In the genomic region with DNA sequence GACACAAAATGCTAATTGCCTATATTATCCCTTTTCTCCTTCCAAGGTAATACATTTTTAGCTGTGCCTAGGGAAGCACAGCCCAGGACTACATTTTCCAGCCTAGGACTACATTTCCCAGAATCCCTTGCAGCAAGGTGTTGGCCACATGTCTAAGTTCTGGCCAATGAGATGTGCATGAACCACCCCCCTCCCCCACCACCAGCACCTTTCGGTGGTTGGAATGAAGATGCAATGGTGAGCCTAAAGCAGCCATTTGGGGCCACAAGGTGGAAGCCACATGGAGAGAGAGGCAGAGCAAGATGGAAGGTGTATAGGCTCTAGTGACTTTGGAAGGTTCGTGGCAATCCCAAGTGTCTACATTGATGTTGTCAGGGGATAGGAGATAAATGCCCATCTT, we compare ENCODE assay signal across 10 cellular contexts. TPM values are rescaled to one million over a fixed set of nuclear protein-coding genes. Genes with fewer than 3 reads are reported as not detected.
DNase-seq lines count a peak whose midpoint lies in the region; ATAC-seq and TF ChIP-seq lines count a peak whose summit lies in the region.
"Had no signal": no experiment of that assay in that cellular context is flagged by ENCODE, and none has a peak within 500 bp of the region (broad histone marks: within the 10 kb centered on the region; RNA-seq: fewer than 3 reads in every experiment).

No MANE protein-coding gene starts in this region.

- no peak overlapping the region for H2BK120ac ChIP-seq in neuronal stem cell (ENCODE audit: low read depth, low read length)

- H3K79me1 ChIP-seq in neuronal stem cell (ENCODE audit: low read depth, low read length): no peaks in the 10 kb centered on the region

- no peak overlapping the region for H2AFZ ChIP-seq in mammary epithelial cell (ENCODE audit: low read depth, low read length)
- no peak overlapping the region for H2AFZ ChIP-seq in neuronal stem cell (ENCODE audit: low read length)

- H3K9me3 ChIP-seq in mammary epithelial cell (replicated peaks; ENCODE audit: insufficient read depth, low read length) (no peaks in the 10 kb centered on the region), neuronal stem cell (replicated peaks in 1 of 2; ENCODE audit: control insufficient read depth in 2 of 2, insufficient read depth in 1 of 2, low read depth in 1 of 2, low read length in 2 of 2) (no peaks in the 10 kb centered on the region)

- CTCF ChIA-PET in activated naive CD4-positive, alpha-beta T cell treated with anti-CD3 and anti-CD28 coated beads for 36 hours (lab: Charles Lee): no interaction called here
- CTCF ChIA-PET in mammary epithelial cell (lab: Charles Lee; ENCODE audit: low non-redundant PET): no interaction called here

- no peak overlapping the region for H3K18ac ChIP-seq in neuronal stem cell (ENCODE audit: low read length)

- H3K27me3 Mint-ChIP-seq in activated naive CD4-positive, alpha-beta T cell treated with anti-CD3 and anti-CD28 coated beads for 36 hours (ENCODE audit: low read depth): peaks cover 5% of the 10 kb centered on the region

- H3K27ac ChIP-seq in mammary epithelial cell (ENCODE audit: insufficient read depth, low read depth, low read length) (no peak overlapping the region), neuronal stem cell (replicated peaks; ENCODE audit: low read length) (no peak overlapping the region)
- H3K27ac ChIP-seq: SK-N-MC had no signal

- no peaks in the 10 kb centered on the region for H3K79me2 ChIP-seq in mammary epithelial cell (ENCODE audit: insufficient read depth, low read length)

- H2BK12ac ChIP-seq in neuronal stem cell (ENCODE audit: low read length): no peak overlapping the region

- H3K23ac ChIP-seq in neuronal stem cell (ENCODE audit: low read depth, low read length, poor library complexity): no peak overlapping the region

- H3K14ac ChIP-seq in neuronal stem cell (ENCODE audit: low read length): no peak overlapping the region

- H4K8ac ChIP-seq in neuronal stem cell (ENCODE audit: low read depth, low read length): no peak overlapping the region

- H3K36me3 Mint-ChIP-seq in activated naive CD4-positive, alpha-beta T cell treated with anti-CD3 and anti-CD28 coated beads for 36 hours (ENCODE audit: low read depth): no peaks in the 10 kb centered on the region
- H3K36me3 Mint-ChIP-seq: CD8-positive, alpha-beta memory T cell had no signal

- H2BK15ac ChIP-seq in neuronal stem cell (ENCODE audit: low read length): no peak overlapping the region

- no peaks in the 10 kb centered on the region for H3K27me3 ChIP-seq in mammary epithelial cell (ENCODE audit: insufficient read depth, low read length)
- no peaks in the 10 kb centered on the region for H3K27me3 ChIP-seq in neuronal stem cell (ENCODE audit: control insufficient read depth in 3 of 3, insufficient read depth in 3 of 3, low read depth in 1 of 3, low read length in 3 of 3)

- H3K4ac ChIP-seq in neuronal stem cell (ENCODE audit: low read length): no peak overlapping the region

- no peaks in the 10 kb centered on the region for H3K36me3 ChIP-seq in mammary epithelial cell (ENCODE audit: insufficient read depth, low read length)
- peaks cover 1 to 9% of the 10 kb centered on the region in 2 donors for H3K36me3 ChIP-seq in neuronal stem cell (replicated peaks in 1 of 2; ENCODE audit: control insufficient read depth in 2 of 2, insufficient read depth in 2 of 2, low read length in 2 of 2)

- no peak overlapping the region for H4K91ac ChIP-seq in neuronal stem cell (ENCODE audit: low read depth, low read length, poor library complexity)

- in situ Hi-C loops in mammary epithelial cell (cut with MboI; ENCODE audit: low sequenced_read_pairs in 2 of 2): no loop called here

- H3K4me1 ChIP-seq in mammary epithelial cell (ENCODE audit: insufficient read depth, low read length): no peaks in the 10 kb centered on the region
- H3K4me1 ChIP-seq in neuronal stem cell (ENCODE audit: control insufficient read depth in 2 of 2, insufficient read depth in 1 of 2, low read depth in 1 of 2, low read length in 2 of 2): no peaks in the 10 kb centered on the region

- H3K4me2 ChIP-seq in mammary epithelial cell (ENCODE audit: insufficient read depth, low read depth, low read length) (no peak overlapping the region), neuronal stem cell (ENCODE audit: insufficient read depth, low read length, poor library complexity, severe bottlenecking) (no peak overlapping the region)

- H3K4me3 Mint-ChIP-seq in activated naive CD4-positive, alpha-beta T cell treated with anti-CD3 and anti-CD28 coated beads for 36 hours: no peak overlapping the region
- H3K4me3 Mint-ChIP-seq: CD8-positive, alpha-beta memory T cell had no signal

- H2BK5ac ChIP-seq in neuronal stem cell (ENCODE audit: low read length): no peak overlapping the region

- 71% methylated on average over 2 of the region's 2 CpGs for WGBS in mammary epithelial cell (ENCODE audit: low coverage, missing lambda C conversion rate)
- no CpG with 5 or more reads among the region's 2 CpGs for WGBS in neuronal stem cell (ENCODE audit: extremely low coverage in 2 of 2, insufficient read length in 2 of 2, insufficient replicate concordance in 1 of 2), 2 donors

- no peak overlapping the region for H2AK5ac ChIP-seq in neuronal stem cell (ENCODE audit: low read depth, low read length)

- ATAC-seq in HG02588 (IDR thresholded peaks at IDR 0.05; ENCODE audit: unreplicated experiment): no peak

- H3K9me3 Mint-ChIP-seq in activated naive CD4-positive, alpha-beta T cell treated with anti-CD3 and anti-CD28 coated beads for 36 hours: no peaks in the 10 kb centered on the region

- H3K4me3 ChIP-seq in mammary epithelial cell (replicated peaks in 1 of 3; ENCODE audit: insufficient read depth in 1 of 3, low read depth in 2 of 3, low read length in 3 of 3) (no peak overlapping the region), neuronal stem cell (ENCODE audit: low read length in 2 of 2) (no peak overlapping the region)
- H3K4me3 ChIP-seq: SK-N-MC had no signal

- intact Hi-C loops in activated naive CD4-positive, alpha-beta T cell treated with anti-CD3 and anti-CD28 coated beads for 36 hours (cut with micrococcal nuclease): no loop called here
- intact Hi-C loops in mammary epithelial cell (cut with micrococcal nuclease): no loop called here

- TF ChIP-seq CTCF in mammary epithelial cell (conservative IDR thresholded peaks at IDR 0.05 in 1 of 2, IDR thresholded peaks at IDR 0.05 in 1 of 2; ENCODE audit: extremely low read depth in 1 of 2, insufficient read depth in 1 of 2, low read depth in 1 of 2, low read length in 2 of 2): no peak

- dilution Hi-C loops in mammary epithelial cell (cut with HindIII; ENCODE audit: low sequenced_read_pairs): loop anchor here (5.0 kb wide), 1 partner anchor 180 kb away; no protein-coding TSS in a partner anchor

- H3K9ac ChIP-seq in mammary epithelial cell (ENCODE audit: insufficient read depth, low read length): no peak overlapping the region
- H3K9ac ChIP-seq in neuronal stem cell (ENCODE audit: low read depth, low read length, poor library complexity): no peak overlapping the region

- no peak overlapping the region for H3K27ac Mint-ChIP-seq in activated naive CD4-positive, alpha-beta T cell treated with anti-CD3 and anti-CD28 coated beads for 36 hours
- H3K27ac Mint-ChIP-seq: CD8-positive, alpha-beta memory T cell had no signal

- BruUV-seq in mammary epithelial cell (replicated peaks; lab: Mats Ljungman, UMichigan): no TSS peak

- H3K4me1 Mint-ChIP-seq in activated naive CD4-positive, alpha-beta T cell treated with anti-CD3 and anti-CD28 coated beads for 36 hours (ENCODE audit: low read depth): no peaks in the 10 kb centered on the region
- H3K4me1 Mint-ChIP-seq: CD8-positive, alpha-beta memory T cell had no signal

- no peaks in the 10 kb centered on the region for H4K20me1 ChIP-seq in mammary epithelial cell (ENCODE audit: insufficient read depth, low read length)

- peak; percentile 19 for DNase-seq in activated naive CD4-positive, alpha-beta T cell treated with anti-CD3 and anti-CD28 coated beads for 36 hours
- DNase-seq in activated naive CD4-positive, alpha-beta T cell treated with anti-CD3 and anti-CD28 coated beads, Interleukin-2, amount 50 U/mL, for 16 hours: no peak
- peak; percentile 32 for DNase-seq in NCI-H69 (lab: John Stamatoyannopoulos, UW)
- DNase-seq in mammary epithelial cell: peak; percentile 42
- DNase-seq in stimulated activated CD4-positive, alpha-beta T cell treated with anti-CD3 and anti-CD28 coated beads, Interleukin-4, amount 100 ng/mL, for 48 hours (ENCODE audit: low read depth in 2 of 2): peak; percentile 10 to 28
- DNase-seq in neuronal stem cell (ENCODE audit: low spot score): no peak
- no peak for DNase-seq in effector CD4-positive, alpha-beta T cell
- DNase-seq: CD8-positive, alpha-beta memory T cell had no signal

RNA-seq across cellular contexts. Expression of gene UNC13A, which starts 16.2 kb away (rescaled TPM):
- under 1 TPM in 1 of 2 experiments, not detected in 1; 0.12 TPM for total RNA-seq in activated naive CD4-positive, alpha-beta T cell treated with anti-CD3 and anti-CD28 coated beads for 36 hours
- under 1 TPM in 1 of 2 donors, not detected in 1; 0.73 TPM for total RNA-seq in mammary epithelial cell
- polyA plus RNA-seq in mammary epithelial cell: 0.05 TPM
- polyA minus RNA-seq in mammary epithelial cell: 0.57 TPM
- polyA plus RNA-seq in neuronal stem cell (2013, experiment 1 of 2): 0.11 TPM
- 0.10 TPM for polyA plus RNA-seq in neuronal stem cell (2013, experiment 2 of 2)
- total RNA-seq: CD8-positive, alpha-beta memory T cell had no signal
- polyA plus RNA-seq: CD8-positive, alpha-beta memory T cell had no signal

RNA-seq across cellular contexts. Expression of gene MAP1S, which starts 47.4 kb away (rescaled TPM):
- 10 to 100 TPM; 46.8 to 51.8 TPM for total RNA-seq in activated naive CD4-positive, alpha-beta T cell treated with anti-CD3 and anti-CD28 coated beads for 36 hours
- total RNA-seq in mammary epithelial cell: 10 to 100 TPM; 15.3 to 50.5 TPM
- polyA plus RNA-seq in mammary epithelial cell: 14.0 TPM
- 106 TPM for polyA minus RNA-seq in mammary epithelial cell
- polyA plus RNA-seq in neuronal stem cell (2013, experiment 1 of 2): 35.5 TPM
- polyA plus RNA-seq in neuronal stem cell (2013, experiment 2 of 2): 35.9 TPM

Comparison
In these comparisons a context has a peak if more than half of its experiments do, and no peak if none do; other contexts are left out.
1. DNase-seq: peak in activated naive CD4-positive, alpha-beta T cell treated with anti-CD3 and anti-CD28 coated beads for 36 hours (single experiment), NCI-H69 (single experiment), mammary epithelial cell (single experiment) and stimulated activated CD4-positive, alpha-beta T cell treated with anti-CD3 and anti-CD28 coated beads, Interleukin-4, amount 100 ng/mL, for 48 hours (2 of 2); none in activated naive CD4-positive, alpha-beta T cell treated with anti-CD3 and anti-CD28 coated beads, Interleukin-2, amount 50 U/mL, for 16 hours (single experiment), neuronal stem cell (single experiment) and effector CD4-positive, alpha-beta T cell (single experiment).